In genomic region chr1:214727274-214727673, GRCh38 we compare ENCODE assay signal across 15 cellular contexts.
DNase-seq lines count a peak whose midpoint lies in the region; ATAC-seq, FAIRE-seq and TF ChIP-seq lines count a peak whose summit lies in the region.
"Had no signal": no experiment of that assay in that cellular context is flagged by ENCODE, and none has a peak within 500 bp of the region (broad histone marks: within the 10 kb centered on the region; RNA-seq: fewer than 3 reads in every experiment).

No MANE protein-coding gene starts in this region.

- in situ Hi-C loops in K562 (cut with MboI): no loop called here

- no peak overlapping the region for H2BK120ac ChIP-seq in mesendoderm (ENCODE audit: low read depth, low read length)

- H4K5ac ChIP-seq in mesendoderm (ENCODE audit: low read length): no peak overlapping the region

- H2BK15ac ChIP-seq in mesendoderm (replicated peaks; ENCODE audit: low read depth): no peak overlapping the region

- TF ChIP-seq POLR2A in K562 (conservative IDR thresholded peaks at IDR 0.05): no peak

- no peak for TF ChIP-seq CTCF in K562 (IDR thresholded peaks at IDR 0.05 in 2 of 3, conservative IDR thresholded peaks at IDR 0.05 in 1 of 3; ENCODE audit: insufficient read depth in 2 of 3, low read depth in 1 of 3, low read length in 3 of 3)

- intact Hi-C loops in K562 (cut with micrococcal nuclease): no loop called here
- intact Hi-C loops in activated CD4-positive, alpha-beta T cell treated with anti-CD3 and anti-CD28 coated beads, Interleukin-2, amount 10 ng/mL, durations not matched to agents 24 days and 14 days (cut with micrococcal nuclease): no loop called here

- FAIRE-seq in K562 (lab: Jason Lieb, UNC): no peak
- FAIRE-seq: G401.6, GM12892 had no signal

- ATAC-seq in K562: no peak
- no peak for ATAC-seq in GM19397 (IDR thresholded peaks at IDR 0.05; ENCODE audit: unreplicated experiment)

- no peak overlapping the region for H3K9ac ChIP-seq in HUES6 (ENCODE audit: low read length)
- no peak overlapping the region for H3K9ac ChIP-seq in K562 (ENCODE audit: insufficient read depth in 1 of 2, low read depth in 2 of 2, low read length in 2 of 2)
- no peak overlapping the region for H3K9ac ChIP-seq in mesendoderm (ENCODE audit: low read length)
- H3K9ac ChIP-seq: BLaER1 had no signal

- H3K27me3 Mint-ChIP-seq in activated CD4-positive, alpha-beta T cell treated with anti-CD3 and anti-CD28 coated beads, Interleukin-2, amount 10 ng/mL, durations not matched to agents 24 days and 14 days: no peaks in the 10 kb centered on the region

- peak; percentile 91 for DNase-seq in ELF-1 (ENCODE audit: low read depth, low spot score)
- DNase-seq in K562 (ENCODE audit: extremely low read depth in 1 of 4, low spot score in 3 of 4): peak in 1 of 4 experiments; percentile 14
- DNase-seq in mesendoderm: peak; percentile 69
- DNase-seq in activated CD4-positive, alpha-beta T cell treated with anti-CD3 and anti-CD28 coated beads, Interleukin-2, amount 10 ng/mL, durations not matched to agents 24 days and 14 days: no peak
- no peak for DNase-seq in stimulated activated naive CD4-positive, alpha-beta T cell treated with Interleukin-2 at 50 U/mL for 16 hours (lab: John Stamatoyannopoulos, UW)
- DNase-seq: DMS 273 treated with DMSO at 0.1 percent for 48 hours, NCI-H1417 treated with DMSO at 0.1 percent for 48 hours, NCI-H2081 treated with DMSO at 0.1 percent for 48 hours, NCI-H82, SIG-M5 had no signal

- H3K27ac Mint-ChIP-seq in activated CD4-positive, alpha-beta T cell treated with anti-CD3 and anti-CD28 coated beads, Interleukin-2, amount 10 ng/mL, durations not matched to agents 24 days and 14 days: no peak overlapping the region

- H3K9me3 Mint-ChIP-seq in activated CD4-positive, alpha-beta T cell treated with anti-CD3 and anti-CD28 coated beads, Interleukin-2, amount 10 ng/mL, durations not matched to agents 24 days and 14 days: no peaks in the 10 kb centered on the region

- peak overlapping the region; percentile 32; the same call in 1 of the 2 replicates for H2AFZ ChIP-seq in K562 (ENCODE audit: low read depth, low read length)

- 5% methylated on average over 7 of the region's 7 CpGs for WGBS in K562 (ENCODE audit: insufficient coverage, low coverage, missing lambda C conversion rate)
- WGBS in mesendoderm (ENCODE audit: extremely low coverage, insufficient coverage, low lambda C conversion rate): no CpG with 5 or more reads among the region's 7 CpGs

- H3K79me1 ChIP-seq in mesendoderm (ENCODE audit: low read length): no peaks in the 10 kb centered on the region

- H3K23ac ChIP-seq in mesendoderm (ENCODE audit: low read length): no peak overlapping the region

- no peak for TF ChIP-seq EP300 in K562 (IDR thresholded peaks at IDR 0.05; ENCODE audit: low read length)

- H2BK5ac ChIP-seq in mesendoderm (ENCODE audit: low read length): no peak overlapping the region

- H3K9me3 ChIP-seq in HUES6 (ENCODE audit: control insufficient read depth, insufficient read depth, low read depth, low read length) (peaks cover 3% of the 10 kb centered on the region; the same call in 1 of the 2 replicates), K562 (replicated peaks; ENCODE audit: control insufficient read depth, insufficient read depth, low read depth, low read length) (no peaks in the 10 kb centered on the region; the same call in none of the 2 replicates)
- H3K9me3 ChIP-seq: BLaER1 had no signal

- H3K4me3 Mint-ChIP-seq in activated CD4-positive, alpha-beta T cell treated with anti-CD3 and anti-CD28 coated beads, Interleukin-2, amount 10 ng/mL, durations not matched to agents 24 days and 14 days: no peak overlapping the region

- H3K4me1 ChIP-seq in HUES6 (ENCODE audit: control insufficient read depth, insufficient read depth, low read length) (peaks cover 9% of the 10 kb centered on the region), K562 (replicated peaks in 1 of 2; ENCODE audit: control insufficient read depth in 2 of 2, insufficient read depth in 2 of 2, low read length in 2 of 2) (no peaks in the 10 kb centered on the region), mesendoderm (ENCODE audit: control insufficient read depth, low read depth, low read length) (no peaks in the 10 kb centered on the region)
- H3K4me1 ChIP-seq: BLaER1 had no signal

- H3K79me2 ChIP-seq in K562 (ENCODE audit: control insufficient read depth, insufficient read depth, low read length) (no peaks in the 10 kb centered on the region), mesendoderm (ENCODE audit: control insufficient read depth, insufficient read depth, low read length) (no peaks in the 10 kb centered on the region)

- no peaks in the 10 kb centered on the region for H3K36me3 Mint-ChIP-seq in activated CD4-positive, alpha-beta T cell treated with anti-CD3 and anti-CD28 coated beads, Interleukin-2, amount 10 ng/mL, durations not matched to agents 24 days and 14 days (ENCODE audit: low read depth)

- no peaks in the 10 kb centered on the region for H4K20me1 ChIP-seq in K562 (replicated peaks; ENCODE audit: control insufficient read depth, insufficient read depth, low read length)
- H4K20me1 ChIP-seq: BLaER1 had no signal

- no peak overlapping the region for H3K4ac ChIP-seq in mesendoderm (ENCODE audit: low read depth, low read length)

- TF ChIP-seq RAD21 in K562 (CRISPR knock-in tag; conservative IDR thresholded peaks at IDR 0.05 in 1 of 2, IDR thresholded peaks at IDR 0.05 in 1 of 2): no peak

- POLR2A ChIA-PET in K562 (lab: Yijun Ruan, JAX): interaction anchor here (0.6 kb wide), 1 partner anchor 901 kb away, joined by 4 read pairs; no protein-coding TSS in a partner anchor

- no peak overlapping the region for H3K27ac ChIP-seq in HUES6 (ENCODE audit: low read depth, low read length)
- no peak overlapping the region for H3K27ac ChIP-seq in K562 (ENCODE audit: extremely low read depth, low read depth, low read length)
- no peak overlapping the region for H3K27ac ChIP-seq in mesendoderm (ENCODE audit: low read depth, low read length)
- H3K27ac ChIP-seq: BLaER1 had no signal

- no peak overlapping the region for H3K18ac ChIP-seq in mesendoderm (ENCODE audit: low read length)

- H3K9me1 ChIP-seq in K562 (ENCODE audit: control insufficient read depth, insufficient read depth, low read length): no peaks in the 10 kb centered on the region

- no peak overlapping the region for H3K4me2 ChIP-seq in K562 (ENCODE audit: insufficient read depth, low read length)
- H3K4me2 ChIP-seq in mesendoderm (ENCODE audit: low read length): no peak overlapping the region
- H3K4me2 ChIP-seq: BLaER1 had no signal

- no TSS peak for BruUV-seq in K562 (replicated peaks; lab: Mats Ljungman, UMichigan)

- H3K36me3 ChIP-seq in HUES6 (ENCODE audit: control insufficient read depth, insufficient read depth, low read length) (no peaks in the 10 kb centered on the region), K562 (ENCODE audit: control insufficient read depth, insufficient read depth, low read length) (no peaks in the 10 kb centered on the region), mesendoderm (ENCODE audit: control insufficient read depth, insufficient read depth, low read length) (no peaks in the 10 kb centered on the region)
- H3K36me3 ChIP-seq: BLaER1 had no signal

- no peak overlapping the region for H4K8ac ChIP-seq in mesendoderm (ENCODE audit: low read depth, low read length)

- no peaks in the 10 kb centered on the region for H3K27me3 ChIP-seq in HUES6 (ENCODE audit: control insufficient read depth, insufficient read depth, low read length)
- no peaks in the 10 kb centered on the region for H3K27me3 ChIP-seq in K562 (ENCODE audit: control insufficient read depth in 2 of 2, insufficient read depth in 2 of 2, low read length in 2 of 2)
- no peaks in the 10 kb centered on the region for H3K27me3 ChIP-seq in mesendoderm (ENCODE audit: insufficient read depth, low read length, poor library complexity)
- H3K27me3 ChIP-seq: BLaER1 had no signal

- H3K4me1 Mint-ChIP-seq in activated CD4-positive, alpha-beta T cell treated with anti-CD3 and anti-CD28 coated beads, Interleukin-2, amount 10 ng/mL, durations not matched to agents 24 days and 14 days: no peaks in the 10 kb centered on the region

- H3K56ac ChIP-seq in mesendoderm (ENCODE audit: low read length): no peak overlapping the region

- CTCF ChIA-PET in K562 (lab: Yijun Ruan, JAX; ENCODE audit: low intra/inter-chr PET ratio): no interaction called here

- peak overlapping the region; percentile 28; the same call in 1 of the 2 replicates for H3K4me3 ChIP-seq in HUES6 (ENCODE audit: low read depth, low read length)
- no peak overlapping the region for H3K4me3 ChIP-seq in K562
- no peak overlapping the region for H3K4me3 ChIP-seq in mesendoderm (ENCODE audit: low read length)
- H3K4me3 ChIP-seq: BLaER1 had no signal

- no peak overlapping the region for H2AK5ac ChIP-seq in mesendoderm (ENCODE audit: low read length)

TF ChIP-seq in K562, 482 proteins besides CTCF, POLR2A, EP300 and RAD21 (continues in another document):
- TF ChIP-seq ARNT (IDR thresholded peaks at IDR 0.05): no peak
- no peak for TF ChIP-seq ZBTB1 (CRISPR knock-in tag; IDR thresholded peaks at IDR 0.05; ENCODE audit: borderline replicate concordance, low read depth)
- no peak for TF ChIP-seq HDAC6 (IDR thresholded peaks at IDR 0.05; ENCODE audit: low read depth, low read length)
- no peak for TF ChIP-seq ZBTB43 (CRISPR knock-in tag; IDR thresholded peaks at IDR 0.05)
- TF ChIP-seq TFAP4 (CRISPR knock-in tag; IDR thresholded peaks at IDR 0.05; ENCODE audit: borderline replicate concordance): no peak
- 0 out of 2 replicates have a peak, but pooled peaks have one; percentile 8 for TF ChIP-seq EGR1 (conservative IDR thresholded peaks at IDR 0.05)

Comparison
In these comparisons a context has a peak if more than half of its experiments do, and no peak if none do; other contexts are left out.
1. DNase-seq: peak in ELF-1 (single experiment) and mesendoderm (single experiment); none in activated CD4-positive, alpha-beta T cell treated with anti-CD3 and anti-CD28 coated beads, Interleukin-2, amount 10 ng/mL, durations not matched to agents 24 days and 14 days (single experiment) and stimulated activated naive CD4-positive, alpha-beta T cell treated with Interleukin-2 at 50 U/mL for 16 hours (single experiment).